23 cellular contexts compared by ENCODE assay signal in the genomic region with DNA sequence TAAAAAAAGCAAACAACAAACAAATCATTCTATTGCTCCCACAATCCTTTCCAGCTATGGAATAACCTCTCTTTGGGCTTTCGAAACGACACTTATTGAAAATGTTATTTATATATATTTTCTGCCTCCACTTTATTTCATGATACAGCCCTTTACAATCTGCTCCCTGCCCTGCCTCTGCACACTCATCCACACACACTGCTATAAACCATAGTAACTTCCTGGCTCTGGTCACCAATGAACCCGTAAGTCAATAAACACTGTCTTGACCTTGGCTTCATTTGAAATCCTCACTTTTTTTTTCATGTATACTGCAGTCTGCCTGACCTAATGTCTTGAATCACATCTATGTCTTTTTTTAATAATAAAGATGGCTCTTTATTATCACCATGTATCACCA.
DNase-seq lines count a peak whose midpoint lies in the region; ATAC-seq and TF ChIP-seq lines count a peak whose summit lies in the region.
"Had no signal": no experiment of that assay in that cellular context is flagged by ENCODE, and none has a peak within 500 bp of the region (broad histone marks: within the 10 kb centered on the region; RNA-seq: fewer than 3 reads in every experiment).

No MANE protein-coding gene starts in this region.

- TF ChIP-seq CTCF in AG04450 (IDR thresholded peaks at IDR 0.05; ENCODE audit: low read depth, low read length) (no peak), VCaP (conservative IDR thresholded peaks at IDR 0.05) (no peak)

- CTCF ChIA-PET in AG04450 (lab: Charles Lee), result no interaction called here

- no peaks in the 10 kb centered on the region for H3K27me3 ChIP-seq in AG04450 (ENCODE audit: control insufficient read depth, insufficient read depth, low read length)
- H3K27me3 ChIP-seq: heart right ventricle, sigmoid colon had no signal

- H3K9me3 ChIP-seq in AG04450 (ENCODE audit: control insufficient read depth, insufficient read depth, low read length), result no peaks in the 10 kb centered on the region
- H3K9me3 ChIP-seq: heart right ventricle, sigmoid colon had no signal

- DNase-seq in AG04450 (ENCODE audit: low read depth, low spot score), result peak; percentile 37
- peak; percentile 81 for DNase-seq in HCEC 1CT
- DNase-seq in hepatic stellate cell (ENCODE audit: low spot score), result peak; percentile 17
- no peak for DNase-seq in mucosa of gallbladder (ENCODE audit: low spot score)
- DNase-seq in GM03348 (ENCODE audit: low spot score), result no peak
- no peak for DNase-seq in stimulated activated naive CD8-positive, alpha-beta T cell treated with anti-CD3 and anti-CD28 coated beads, Interleukin-15, Interleukin-2, amounts not matched to agents 100 U/mL and 50 U/mL, for 24 hours
- DNase-seq: activated CD4-positive, alpha-beta T cell treated with anti-CD3 and anti-CD28 coated beads, Interleukin-2, amount 50 U/mL, for 4 hours; activated effector memory CD4-positive, alpha-beta T cell treated with anti-CD3 and anti-CD28 coated beads, Interleukin-2, amount 50 U/mL, for 16 hours; activated naive CD8-positive, alpha-beta T cell treated with anti-CD3 and anti-CD28 coated beads, Interleukin-2, amount 50 U/mL, for 24 hours; C1 segment of cervical spinal cord; H9; heart right ventricle; immature natural killer cell; left ventricle myocardium superior; midbrain; NCI-H1092; NCI-H2029; sigmoid colon; substantia nigra; WERI-Rb-1 had no signal

- no peak overlapping the region for H3K4me3 ChIP-seq in AG04450 (ENCODE audit: low read depth, low read length)
- H3K4me3 ChIP-seq: coronary artery, heart right ventricle, sigmoid colon had no signal

- no peak for ATAC-seq in HG03432 (IDR thresholded peaks at IDR 0.05; ENCODE audit: unreplicated experiment)
- ATAC-seq in stimulated activated naive CD8-positive, alpha-beta T cell treated with anti-CD3 and anti-CD28 coated beads, Interleukin-15, Interleukin-2, amounts not matched to agents 100 U/mL and 50 U/mL, for 24 hours, result no peak
- ATAC-seq: activated naive CD8-positive, alpha-beta T cell treated with anti-CD3 and anti-CD28 coated beads, Interleukin-2, amount 50 U/mL, for 24 hours; heart right ventricle; left ventricle myocardium superior had no signal

- POLR2A ChIA-PET in AG04450 (lab: Yijun Ruan, JAX), result interaction anchor here (0.6 kb wide), 1 partner anchor 78 kb away, joined by 5 read pairs; no protein-coding TSS in a partner anchor

- H3K27ac ChIP-seq in AG04450 (ENCODE audit: low read depth, low read length) (no peak overlapping the region), VCaP (peak overlapping the region; percentile 57)
- H3K27ac ChIP-seq: coronary artery, heart right ventricle, sigmoid colon, WERI-Rb-1 had no signal

Comparison
In these comparisons a context has a peak if more than half of its experiments do, and no peak if none do; other contexts are left out.
1. DNase-seq: peak in AG04450 (single experiment), HCEC 1CT (single experiment) and hepatic stellate cell (single experiment); none in mucosa of gallbladder (single experiment), GM03348 (single experiment) and stimulated activated naive CD8-positive, alpha-beta T cell treated with anti-CD3 and anti-CD28 coated beads, Interleukin-15, Interleukin-2, amounts not matched to agents 100 U/mL and 50 U/mL, for 24 hours (single experiment).